In genomic region chr1:67094191-67094590, GRCh38 we compare ENCODE assay signal across 10 cellular contexts. TPM values are rescaled to one million over a fixed set of nuclear protein-coding genes. Genes with fewer than 3 reads are reported as not detected.
"Had no signal": no experiment of that assay in that cellular context is flagged by ENCODE, and none has a peak within 500 bp of the region (broad histone marks: within the 10 kb centered on the region; RNA-seq: fewer than 3 reads in every experiment).

No MANE protein-coding gene starts in this region.

- H2AFZ ChIP-seq: GM23248 had no signal

- H3K9me3 Mint-ChIP-seq: HFFc6, IgD-negative memory B cell had no signal

- DNase-seq: GM23248, GOT3, H7, HFFc6 had no signal

- FAIRE-seq: HepG2 had no signal

- H3K4me3 Mint-ChIP-seq: HFFc6, IgD-negative memory B cell had no signal

- H3K9ac ChIP-seq: GM23248 had no signal

- H3K27ac ChIP-seq: GM23248, HL-60 had no signal

- H3K27ac Mint-ChIP-seq: HFFc6, IgD-negative memory B cell had no signal

- H3K4me1 ChIP-seq: HAP-1 had no signal

- H3K36me3 ChIP-seq: HAP-1 had no signal

- H3K36me3 Mint-ChIP-seq: IgD-negative memory B cell had no signal

- H3K4me1 Mint-ChIP-seq: IgD-negative memory B cell had no signal

- H3K9me3 ChIP-seq: HAP-1 had no signal

- H3K27me3 Mint-ChIP-seq: IgD-negative memory B cell had no signal

- H3K4me3 ChIP-seq: GM23248, HAP-1 had no signal

RNA-seq across cellular contexts. Expression of gene C1orf141, which starts 40.6 kb away (rescaled TPM):
- total RNA-seq: GM23248, H4, H7, HepG2, HFFc6, HT1080 had no signal
- polyA plus RNA-seq: GM23248, HepG2, IgD-negative memory B cell had no signal
